ENCODE assay signal across 8 cellular contexts in the genomic region with DNA sequence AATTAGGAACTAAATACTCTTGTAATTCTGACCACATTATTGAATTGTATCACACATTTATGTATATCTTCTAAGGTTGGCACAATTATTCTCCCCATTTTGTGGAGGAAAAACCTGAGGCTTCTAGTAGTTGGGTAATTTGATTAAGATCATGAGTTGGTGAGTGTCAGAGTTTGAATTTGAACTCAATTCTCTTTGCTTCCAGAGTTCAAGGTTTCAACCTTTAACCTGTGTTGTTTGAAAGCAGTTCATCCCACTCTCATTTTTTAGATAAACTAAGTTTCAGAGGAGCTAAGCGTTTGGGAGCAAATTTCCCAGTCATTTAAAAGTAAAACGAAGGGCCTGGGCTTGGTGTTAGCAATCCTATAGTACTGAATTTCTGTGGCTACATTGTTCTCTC.
"Had no signal": no experiment of that assay in that cellular context is flagged by ENCODE, and none has a peak within 500 bp of the region (broad histone marks: within the 10 kb centered on the region; RNA-seq: fewer than 3 reads in every experiment).

No MANE protein-coding gene starts in this region.

- DNase-seq: GDM1, GF-D8 had no signal

- FAIRE-seq: G401.6, GM12878, GM12891, GM12892, GM18507, GM19239 had no signal

- H3K4me3 ChIP-seq: GM12878 had no signal

- ATAC-seq: GM12878 had no signal
